Comparison of ENCODE assay signal across 8 cellular contexts in the genomic region with DNA sequence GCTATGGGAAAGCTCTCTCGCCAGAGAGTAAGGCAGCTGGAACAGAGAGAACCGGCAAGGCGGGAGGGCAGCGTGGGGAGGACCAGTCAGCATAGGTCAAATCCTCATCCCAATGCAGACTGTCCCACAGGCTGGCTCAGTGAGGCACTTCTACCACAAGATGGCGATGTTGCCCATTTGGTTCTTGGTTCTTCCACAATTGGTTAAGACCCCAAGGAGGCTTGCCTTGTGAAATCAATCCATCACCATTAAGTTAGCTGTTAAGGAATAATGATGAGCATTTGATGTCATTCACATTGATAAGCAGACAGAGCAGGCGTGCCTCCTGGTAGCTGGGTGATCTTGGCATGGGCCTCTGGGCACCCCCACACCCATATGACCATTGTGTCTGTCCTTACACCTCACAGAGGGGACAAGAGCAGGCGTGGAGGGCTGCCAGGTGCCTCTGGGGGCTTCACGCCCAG. TPM values are rescaled to one million over a fixed set of nuclear protein-coding genes. Genes with fewer than 3 reads are reported as not detected.
A peak's percentile ranks its signal among the peaks of the same experiment; 100 is the strongest.
DNase-seq lines count a peak whose midpoint lies in the region; ATAC-seq and TF ChIP-seq lines count a peak whose summit lies in the region.

No MANE protein-coding gene starts in this region.

- peak; percentile 40 for ATAC-seq in GM18508 (IDR thresholded peaks at IDR 0.05; ENCODE audit: insufficient read depth, unreplicated experiment)
- peak; percentile 64 for ATAC-seq in HG03442 (IDR thresholded peaks at IDR 0.05; ENCODE audit: unreplicated experiment)

- peak; percentile 86 for DNase-seq in AG08395 (ENCODE audit: low spot score)
- DNase-seq in NCI-H82 treated with DMSO at 0.1 percent for 48 hours (lab: John Stamatoyannopoulos, UW; ENCODE audit: unreplicated experiment), result peak; percentile 30
- DNase-seq in activated CD8-positive, alpha-beta memory T cell treated with anti-CD3 and anti-CD28 coated beads for 48 hours (ENCODE audit: low read depth in 2 of 3, low spot score in 2 of 3), result peak in 2 of 3 experiments; percentile 18 to 52
- peak; percentile 58 to 78 for DNase-seq in erythroblast (lab: John Stamatoyannopoulos, UW)
- DNase-seq in myocyte (ENCODE audit: low read depth), result peak; percentile 85
- peak; percentile 41 for DNase-seq in stimulated activated naive CD4-positive, alpha-beta T cell treated with Interleukin-2 at 50 U/mL for 16 hours (lab: John Stamatoyannopoulos, UW)

- TF ChIP-seq POLR2A in erythroblast (IDR thresholded peaks at IDR 0.05; ENCODE audit: low read length), result no peak

RNA-seq across cellular contexts. Expression of gene CSTL1, which starts 2.4 kb away (rescaled TPM):
- total RNA-seq in myocyte, result not detected in 2 replicates
- not detected for polyA plus RNA-seq in myocyte (2012)

RNA-seq across cellular contexts. Expression of gene CST11, which starts 10.8 kb away (rescaled TPM):
- total RNA-seq in myocyte, result not detected in 2 replicates
- not detected for polyA plus RNA-seq in myocyte (2012)

RNA-seq across cellular contexts. Expression of gene NAPB, which starts 20.6 kb away (rescaled TPM):
- 12.8 and 14.2 TPM in 2 replicates for total RNA-seq in myocyte
- 10.3 TPM for polyA plus RNA-seq in myocyte (2012)

RNA-seq across cellular contexts. Expression of gene CST8, which starts 49.0 kb away (rescaled TPM):
- total RNA-seq in myocyte, result not detected in 2 replicates
- not detected for polyA plus RNA-seq in myocyte (2012)

Comparison
In these comparisons a context has a peak if more than half of its experiments do, and no peak if none do; other contexts are left out.
1. Peak in every context shown above with its lines: DNase-seq and ATAC-seq.
2. DNase-seq: peak in every context shown above with its lines; median percentile 86 in AG08395; 85 in myocyte; 68 in erythroblast; 41 in stimulated activated naive CD4-positive, alpha-beta T cell treated with Interleukin-2 at 50 U/mL for 16 hours; 35 in activated CD8-positive, alpha-beta memory T cell treated with anti-CD3 and anti-CD28 coated beads for 48 hours; 30 in NCI-H82 treated with DMSO at 0.1 percent for 48 hours.